ENCODE assay signal across 13 cellular contexts in the genomic region with DNA sequence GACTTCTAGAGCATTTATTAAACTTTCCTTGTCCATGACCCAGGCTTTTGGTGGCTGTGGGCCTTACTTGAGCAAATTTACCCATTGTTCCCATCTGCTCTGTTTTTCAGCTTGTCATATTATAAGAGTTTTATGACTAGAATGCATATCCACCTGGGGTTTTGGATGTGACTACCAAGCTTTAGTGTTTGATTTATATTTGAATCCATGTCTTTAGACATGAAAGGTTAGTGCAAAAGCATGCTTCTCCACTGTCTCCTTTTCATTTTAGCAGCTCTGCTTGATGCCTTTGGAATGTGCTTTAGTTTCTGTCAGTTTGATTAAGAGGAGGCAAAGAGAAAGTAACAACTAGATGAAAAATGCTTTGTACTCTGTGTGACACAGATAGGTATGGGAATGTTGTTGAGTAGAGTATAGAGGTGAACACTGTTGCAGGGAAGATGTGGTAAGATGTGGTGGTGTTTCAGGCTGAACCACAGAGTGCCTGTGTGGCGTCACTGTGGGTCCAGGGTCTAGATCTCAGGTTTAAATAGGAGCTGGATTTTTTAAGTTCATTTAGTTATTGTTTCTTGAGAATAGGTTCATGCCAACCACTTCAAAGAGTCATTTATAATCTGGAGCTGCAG. TPM values are rescaled to one million over a fixed set of nuclear protein-coding genes. Genes with fewer than 3 reads are reported as not detected.
DNase-seq lines count a peak whose midpoint lies in the region; ATAC-seq, FAIRE-seq and TF ChIP-seq lines count a peak whose summit lies in the region.
"Had no signal": no experiment of that assay in that cellular context is flagged by ENCODE, and none has a peak within 500 bp of the region (broad histone marks: within the 10 kb centered on the region; RNA-seq: fewer than 3 reads in every experiment).

No MANE protein-coding gene starts in this region.

- POLR2A ChIA-PET in CD8-positive, alpha-beta memory T cell (lab: Charles Lee): no interaction called here
- POLR2A ChIA-PET in WTC11 (lab: Charles Lee): no interaction called here

- no peaks in the 10 kb centered on the region for H3K27me3 Mint-ChIP-seq in CD8-positive, alpha-beta memory T cell
- no peaks in the 10 kb centered on the region for H3K27me3 Mint-ChIP-seq in WTC11 (ENCODE audit: low read depth)

- peaks cover 13 to 67% (median 16%) of the 10 kb centered on the region in 3 donors for H3K36me3 Mint-ChIP-seq in CD8-positive, alpha-beta memory T cell
- H3K36me3 Mint-ChIP-seq in WTC11: peaks cover 3% of the 10 kb centered on the region; the same call in 1 of the 2 replicates

- no peaks in the 10 kb centered on the region for H3K9me3 Mint-ChIP-seq in CD8-positive, alpha-beta memory T cell
- H3K9me3 Mint-ChIP-seq in WTC11: no peaks in the 10 kb centered on the region

- TF ChIP-seq POLR2A in Peyer's patch (IDR thresholded peaks at IDR 0.05): no peak

- ATAC-seq in WTC11: no peak
- no peak for ATAC-seq in GM19351 (IDR thresholded peaks at IDR 0.05; ENCODE audit: unreplicated experiment)
- ATAC-seq: esophagus mucosa, heart left ventricle had no signal

- H3K4me3 Mint-ChIP-seq in CD8-positive, alpha-beta memory T cell: peak overlapping the region in 4 of 7 donors; percentile 0 to 51 (median 15)
- no peak overlapping the region for H3K4me3 Mint-ChIP-seq in WTC11

- peak; percentile 68 for FAIRE-seq in GM18507 (lab: Jason Lieb, UNC)

- H3K4me3 ChIP-seq in CD8-positive, alpha-beta memory T cell (ENCODE audit: low read length): no peak overlapping the region
- H3K4me3 ChIP-seq in Peyer's patch: no peak overlapping the region
- H3K4me3 ChIP-seq: BLaER1, heart left ventricle, upper lobe of left lung had no signal

- CTCF ChIA-PET in CD8-positive, alpha-beta memory T cell (lab: Charles Lee): no interaction called here
- CTCF ChIA-PET in WTC11 (lab: Charles Lee): no interaction called here

- H3K9me3 ChIP-seq in CD8-positive, alpha-beta memory T cell (ENCODE audit: low read length): no peaks in the 10 kb centered on the region
- H3K9me3 ChIP-seq in Peyer's patch: no peaks in the 10 kb centered on the region
- H3K9me3 ChIP-seq: BLaER1, heart left ventricle, upper lobe of left lung had no signal

- no peak for TF ChIP-seq CTCF in WTC11 (IDR thresholded peaks at IDR 0.05)
- no peak for TF ChIP-seq CTCF in Peyer's patch (IDR thresholded peaks at IDR 0.05)

- no peak overlapping the region for H3K27ac ChIP-seq in CD8-positive, alpha-beta memory T cell (ENCODE audit: low read depth, low read length)
- H3K27ac ChIP-seq in Peyer's patch: no peak overlapping the region
- H3K27ac ChIP-seq: BLaER1, heart left ventricle, upper lobe of left lung had no signal

- peaks cover 21% of the 10 kb centered on the region for H3K4me1 ChIP-seq in CD8-positive, alpha-beta memory T cell (ENCODE audit: insufficient read depth, low read length)
- H3K4me1 ChIP-seq in Peyer's patch: no peaks in the 10 kb centered on the region

- H3K36me3 ChIP-seq in CD8-positive, alpha-beta memory T cell (ENCODE audit: insufficient read depth, low read length): no peaks in the 10 kb centered on the region
- peaks cover 0 to 25% (median 0%) of the 10 kb centered on the region in 3 donors for H3K36me3 ChIP-seq in Peyer's patch

- no peaks in the 10 kb centered on the region for H3K27me3 ChIP-seq in CD8-positive, alpha-beta memory T cell (ENCODE audit: insufficient read depth, low read length, poor library complexity, severe bottlenecking)
- no peaks in the 10 kb centered on the region for H3K27me3 ChIP-seq in Peyer's patch
- H3K27me3 ChIP-seq: BLaER1, heart left ventricle, upper lobe of left lung had no signal

- H3K27ac Mint-ChIP-seq in CD8-positive, alpha-beta memory T cell: peak overlapping the region in 4 of 8 donors; percentile 16 to 75 (median 64)
- peak overlapping the region; percentile 13 for H3K27ac Mint-ChIP-seq in WTC11

- peak in 2 of 5 donors; percentile 1 to 36 for DNase-seq in CD8-positive, alpha-beta memory T cell
- DNase-seq in GM18507 (ENCODE audit: extremely low spot score, insufficient read length, low read depth) (no peak), WTC11 (ENCODE audit: low spot score) (no peak), kidney tubule cell (ENCODE audit: low spot score) (peak; percentile 46), Peyer's patch (no peak), NCI-H146 (lab: John Stamatoyannopoulos, UW) (no peak), NCI-H2171 treated with DMSO at 0.1 percent for 48 hours (lab: John Stamatoyannopoulos, UW) (no peak)
- DNase-seq: heart left ventricle, Right ventricle myocardium superior, upper lobe of left lung had no signal

- peaks cover 50 to 82% (median 77%) of the 10 kb centered on the region in 3 donors for H3K4me1 Mint-ChIP-seq in CD8-positive, alpha-beta memory T cell
- no peaks in the 10 kb centered on the region for H3K4me1 Mint-ChIP-seq in WTC11

TF ChIP-seq in WTC11, 78 proteins besides CTCF, POLR2A, EP300 and RAD21:
- no peak for TF ChIP-seq ZNF121 (CRISPR knock-in tag; IDR thresholded peaks at IDR 0.05)
- no peak for TF ChIP-seq RELA (CRISPR knock-in tag; IDR thresholded peaks at IDR 0.05; ENCODE audit: borderline replicate concordance)
- TF ChIP-seq OVOL2 (CRISPR knock-in tag; IDR thresholded peaks at IDR 0.05; ENCODE audit: borderline replicate concordance): no peak
- TF ChIP-seq, protein P1, sequence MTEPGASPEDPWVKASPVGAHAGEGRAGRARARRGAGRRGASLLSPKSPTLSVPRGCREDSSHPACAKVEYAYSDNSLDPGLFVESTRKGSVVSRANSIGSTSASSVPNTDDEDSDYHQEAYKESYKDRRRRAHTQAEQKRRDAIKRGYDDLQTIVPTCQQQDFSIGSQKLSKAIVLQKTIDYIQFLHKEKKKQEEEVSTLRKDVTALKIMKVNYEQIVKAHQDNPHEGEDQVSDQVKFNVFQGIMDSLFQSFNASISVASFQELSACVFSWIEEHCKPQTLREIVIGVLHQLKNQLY (CRISPR knock-in tag; IDR thresholded peaks at IDR 0.05): no peak
- TF ChIP-seq, protein P2, sequence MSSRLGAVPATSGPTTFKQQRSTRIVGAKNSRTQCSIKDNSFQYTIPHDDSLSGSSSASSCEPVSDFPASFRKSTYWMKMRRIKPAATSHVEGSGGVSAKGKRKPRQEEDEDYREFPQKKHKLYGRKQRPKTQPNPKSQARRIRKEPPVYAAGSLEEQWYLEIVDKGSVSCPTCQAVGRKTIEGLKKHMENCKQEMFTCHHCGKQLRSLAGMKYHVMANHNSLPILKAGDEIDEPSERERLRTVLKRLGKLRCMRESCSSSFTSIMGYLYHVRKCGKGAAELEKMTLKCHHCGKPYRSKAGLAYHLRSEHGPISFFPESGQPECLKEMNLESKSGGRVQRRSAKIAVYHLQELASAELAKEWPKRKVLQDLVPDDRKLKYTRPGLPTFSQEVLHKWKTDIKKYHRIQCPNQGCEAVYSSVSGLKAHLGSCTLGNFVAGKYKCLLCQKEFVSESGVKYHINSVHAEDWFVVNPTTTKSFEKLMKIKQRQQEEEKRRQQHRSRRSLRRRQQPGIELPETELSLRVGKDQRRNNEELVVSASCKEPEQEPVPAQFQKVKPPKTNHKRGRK (CRISPR knock-in tag; IDR thresholded peaks at IDR 0.05; ENCODE audit: borderline replicate concordance): no peak
- TF ChIP-seq HMGA2 (CRISPR knock-in tag; IDR thresholded peaks at IDR 0.05): no peak
- TF ChIP-seq NFYB (CRISPR knock-in tag; conservative IDR thresholded peaks at IDR 0.05; ENCODE audit: low read depth): no peak
- TF ChIP-seq NFE2L1 (CRISPR knock-in tag; IDR thresholded peaks at IDR 0.05): no peak
- TF ChIP-seq MYBL2 (CRISPR knock-in tag; IDR thresholded peaks at IDR 0.05): no peak
- TF ChIP-seq, protein P3, sequence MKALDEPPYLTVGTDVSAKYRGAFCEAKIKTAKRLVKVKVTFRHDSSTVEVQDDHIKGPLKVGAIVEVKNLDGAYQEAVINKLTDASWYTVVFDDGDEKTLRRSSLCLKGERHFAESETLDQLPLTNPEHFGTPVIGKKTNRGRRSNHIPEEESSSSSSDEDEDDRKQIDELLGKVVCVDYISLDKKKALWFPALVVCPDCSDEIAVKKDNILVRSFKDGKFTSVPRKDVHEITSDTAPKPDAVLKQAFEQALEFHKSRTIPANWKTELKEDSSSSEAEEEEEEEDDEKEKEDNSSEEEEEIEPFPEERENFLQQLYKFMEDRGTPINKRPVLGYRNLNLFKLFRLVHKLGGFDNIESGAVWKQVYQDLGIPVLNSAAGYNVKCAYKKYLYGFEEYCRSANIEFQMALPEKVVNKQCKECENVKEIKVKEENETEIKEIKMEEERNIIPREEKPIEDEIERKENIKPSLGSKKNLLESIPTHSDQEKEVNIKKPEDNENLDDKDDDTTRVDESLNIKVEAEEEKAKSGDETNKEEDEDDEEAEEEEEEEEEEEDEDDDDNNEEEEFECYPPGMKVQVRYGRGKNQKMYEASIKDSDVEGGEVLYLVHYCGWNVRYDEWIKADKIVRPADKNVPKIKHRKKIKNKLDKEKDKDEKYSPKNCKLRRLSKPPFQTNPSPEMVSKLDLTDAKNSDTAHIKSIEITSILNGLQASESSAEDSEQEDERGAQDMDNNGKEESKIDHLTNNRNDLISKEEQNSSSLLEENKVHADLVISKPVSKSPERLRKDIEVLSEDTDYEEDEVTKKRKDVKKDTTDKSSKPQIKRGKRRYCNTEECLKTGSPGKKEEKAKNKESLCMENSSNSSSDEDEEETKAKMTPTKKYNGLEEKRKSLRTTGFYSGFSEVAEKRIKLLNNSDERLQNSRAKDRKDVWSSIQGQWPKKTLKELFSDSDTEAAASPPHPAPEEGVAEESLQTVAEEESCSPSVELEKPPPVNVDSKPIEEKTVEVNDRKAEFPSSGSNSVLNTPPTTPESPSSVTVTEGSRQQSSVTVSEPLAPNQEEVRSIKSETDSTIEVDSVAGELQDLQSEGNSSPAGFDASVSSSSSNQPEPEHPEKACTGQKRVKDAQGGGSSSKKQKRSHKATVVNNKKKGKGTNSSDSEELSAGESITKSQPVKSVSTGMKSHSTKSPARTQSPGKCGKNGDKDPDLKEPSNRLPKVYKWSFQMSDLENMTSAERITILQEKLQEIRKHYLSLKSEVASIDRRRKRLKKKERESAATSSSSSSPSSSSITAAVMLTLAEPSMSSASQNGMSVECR (CRISPR knock-in tag; IDR thresholded peaks at IDR 0.05; ENCODE audit: borderline replicate concordance): no peak
- no peak for TF ChIP-seq CREB1 (CRISPR knock-in tag; IDR thresholded peaks at IDR 0.05)
- TF ChIP-seq, protein P4, sequence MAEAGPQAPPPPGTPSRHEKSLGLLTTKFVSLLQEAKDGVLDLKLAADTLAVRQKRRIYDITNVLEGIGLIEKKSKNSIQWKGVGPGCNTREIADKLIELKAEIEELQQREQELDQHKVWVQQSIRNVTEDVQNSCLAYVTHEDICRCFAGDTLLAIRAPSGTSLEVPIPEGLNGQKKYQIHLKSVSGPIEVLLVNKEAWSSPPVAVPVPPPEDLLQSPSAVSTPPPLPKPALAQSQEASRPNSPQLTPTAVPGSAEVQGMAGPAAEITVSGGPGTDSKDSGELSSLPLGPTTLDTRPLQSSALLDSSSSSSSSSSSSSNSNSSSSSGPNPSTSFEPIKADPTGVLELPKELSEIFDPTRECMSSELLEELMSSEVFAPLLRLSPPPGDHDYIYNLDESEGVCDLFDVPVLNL (CRISPR knock-in tag; IDR thresholded peaks at IDR 0.05; ENCODE audit: borderline replicate concordance, low read depth): no peak

RNA-seq across cellular contexts. Expression of a gene that starts 19.7 kb away (rescaled TPM):
- 10 to 100 TPM; 43.6 to 50.7 TPM for total RNA-seq in CD8-positive, alpha-beta memory T cell
- polyA plus RNA-seq in CD8-positive, alpha-beta memory T cell: 39.8 TPM
- total RNA-seq in WTC11 (2021) (38.7 to 48.9 TPM (median 40.4 TPM) in 3 replicates), Peyer's patch (10 to 100 TPM; 33.3 to 59.4 (median 39.5) TPM)
